ENCODE assay signal across 17 cellular contexts in genomic region chr13:106474906-106475305, GRCh38.
"Had no signal": no experiment of that assay in that cellular context is flagged by ENCODE, and none has a peak within 500 bp of the region (broad histone marks: within the 10 kb centered on the region; RNA-seq: fewer than 3 reads in every experiment).

No MANE protein-coding gene starts in this region.

- H3K9me3 ChIP-seq: colonic mucosa, esophagus muscularis mucosa, mucosa of descending colon had no signal

- H3K27me3 ChIP-seq: colonic mucosa, dorsolateral prefrontal cortex, esophagus muscularis mucosa had no signal

- H3K4me1 ChIP-seq: colonic mucosa had no signal

- H3K4me3 Mint-ChIP-seq: activated T-cell treated with anti-CD3 and anti-CD28 coated beads, Interleukin-2, amount 50 U/mL, for 24 hours; activated T-helper 17 cell treated with anti-CD3 and anti-CD28 coated beads, Interleukin-2, amount 50 U/mL, for 72 hours; effector memory CD8-positive, alpha-beta T cell; memory B cell; WTC11 had no signal

- DNase-seq: activated T-cell treated with anti-CD3 and anti-CD28 coated beads, Interleukin-2, amount 50 U/mL, for 24 hours; colonic mucosa; dorsolateral prefrontal cortex; effector memory CD8-positive, alpha-beta T cell; hypothalamus; left cardiac atrium; mucosa of descending colon; occipital lobe; posterior cingulate gyrus; retina; stimulated activated CD4-positive, alpha-beta T cell treated with anti-CD3 and anti-CD28 coated beads, Interleukin-4, amount 100 ng/mL, for 24 hours; stimulated activated naive CD4-positive, alpha-beta T cell treated with Interleukin-2 at 50 U/mL for 16 hours had no signal

- H3K4me3 ChIP-seq: colonic mucosa, dorsolateral prefrontal cortex, esophagus muscularis mucosa, mucosa of descending colon had no signal

- H3K27ac Mint-ChIP-seq: activated naive CD4-positive, alpha-beta T cell treated with anti-CD3 and anti-CD28 coated beads, Interleukin-2, amount 50 U/mL, for 72 hours; activated T-cell treated with anti-CD3 and anti-CD28 coated beads, Interleukin-2, amount 50 U/mL, for 24 hours; activated T-helper 17 cell treated with anti-CD3 and anti-CD28 coated beads, Interleukin-2, amount 50 U/mL, for 72 hours; effector memory CD8-positive, alpha-beta T cell; memory B cell; WTC11 had no signal

- H3K9me3 Mint-ChIP-seq: activated naive CD4-positive, alpha-beta T cell treated with anti-CD3 and anti-CD28 coated beads, Interleukin-2, amount 50 U/mL, for 72 hours; activated T-cell treated with anti-CD3 and anti-CD28 coated beads, Interleukin-2, amount 50 U/mL, for 24 hours; activated T-helper 17 cell treated with anti-CD3 and anti-CD28 coated beads, Interleukin-2, amount 50 U/mL, for 72 hours; effector memory CD8-positive, alpha-beta T cell; memory B cell; WTC11 had no signal

- H3K4me1 Mint-ChIP-seq: activated T-helper 17 cell treated with anti-CD3 and anti-CD28 coated beads, Interleukin-2, amount 50 U/mL, for 72 hours had no signal

- H3K36me3 ChIP-seq: colonic mucosa, esophagus muscularis mucosa had no signal

- H3K27ac ChIP-seq: dorsolateral prefrontal cortex, esophagus muscularis mucosa had no signal

- H3K36me3 Mint-ChIP-seq: activated naive CD4-positive, alpha-beta T cell treated with anti-CD3 and anti-CD28 coated beads, Interleukin-2, amount 50 U/mL, for 72 hours; memory B cell; WTC11 had no signal
